7 cellular contexts compared by ENCODE assay signal in the genomic region with DNA sequence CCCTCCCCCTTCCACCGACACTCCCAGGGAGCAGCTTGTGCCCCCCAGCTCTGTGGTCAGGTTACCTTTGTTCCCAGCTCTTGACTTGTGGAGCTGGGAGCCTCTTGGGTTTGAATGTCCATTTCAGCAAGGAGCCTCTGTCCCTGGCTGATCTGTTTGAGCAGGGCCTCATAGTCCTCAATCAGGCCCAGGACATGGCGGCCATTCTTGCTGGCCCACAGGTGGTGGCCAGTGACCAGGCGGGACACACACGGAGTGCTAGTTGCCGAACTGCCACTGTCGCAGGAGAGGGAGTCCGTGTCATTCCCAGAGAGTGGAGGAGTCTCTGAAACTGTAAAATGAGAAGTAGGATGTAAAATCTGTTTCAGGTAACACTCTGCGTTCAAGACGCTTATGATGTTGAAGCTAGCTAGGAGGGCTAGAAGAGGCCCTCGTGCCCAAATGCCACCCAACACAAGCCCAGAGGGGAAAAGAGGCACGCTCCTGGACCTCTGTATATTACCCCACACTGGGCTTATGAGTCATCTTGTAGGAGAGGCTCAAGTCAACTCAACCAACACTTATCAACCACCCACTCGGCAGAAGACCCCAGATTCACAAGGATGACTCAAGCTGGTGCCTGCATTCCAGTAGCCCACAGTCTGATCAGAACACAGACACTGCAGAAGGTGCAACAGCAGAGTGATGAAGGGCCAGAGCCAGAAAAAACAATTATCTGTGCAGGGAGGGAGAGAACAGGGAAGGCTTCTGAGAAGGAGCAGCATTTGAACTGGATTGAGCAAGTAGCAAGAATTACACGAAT.
A peak's percentile ranks its signal among the peaks of the same experiment; 100 is the strongest.
DNase-seq lines count a peak whose midpoint lies in the region; ATAC-seq and TF ChIP-seq lines count a peak whose summit lies in the region.

No MANE protein-coding gene starts in this region.

- TF ChIP-seq POLR2A in erythroblast (IDR thresholded peaks at IDR 0.05; ENCODE audit: low read length) (no peak), stomach (IDR thresholded peaks at IDR 0.05) (no peak)

- H3K4me1 ChIP-seq in skeletal muscle tissue (ENCODE audit: control insufficient read depth in 3 of 3, insufficient read depth in 3 of 3, low read length in 3 of 3): peaks cover 0 to 6% (median 0%) of the 10 kb centered on the region in 3 donors
- no peaks in the 10 kb centered on the region for H3K4me1 ChIP-seq in stomach

- ATAC-seq in HG03457 (IDR thresholded peaks at IDR 0.05; ENCODE audit: unreplicated experiment) (no peak), HG03520 (IDR thresholded peaks at IDR 0.05; ENCODE audit: unreplicated experiment) (no peak)

- 91 to 95% (median 93%) methylated on average over 13 of the region's 13 CpGs for WGBS in stomach, 5 donors

- no peaks in the 10 kb centered on the region for H3K9me3 ChIP-seq in skeletal muscle tissue (ENCODE audit: control insufficient read depth in 3 of 3, low read length in 3 of 3)
- H3K9me3 ChIP-seq in stomach: no peaks in the 10 kb centered on the region

- TF ChIP-seq EP300 in stomach (IDR thresholded peaks at IDR 0.05): no peak

- no peak overlapping the region for H3K9ac ChIP-seq in skeletal muscle tissue (ENCODE audit: low read depth in 1 of 3, low read length in 3 of 3)

- intact Hi-C loops in stomach (cut with DNase I; ENCODE audit: low total_unique reads): no loop called here

- POLR2A ChIA-PET in RWPE1 (lab: Yijun Ruan, JAX; ENCODE audit: low non-redundant PET): no interaction called here

- peak; percentile 83 for DNase-seq in H4 (ENCODE audit: low spot score)
- peak; percentile 47 for DNase-seq in RWPE1 (ENCODE audit: low spot score)
- peak; percentile 73 to 91 for DNase-seq in erythroblast (lab: John Stamatoyannopoulos, UW)
- DNase-seq in stomach: no peak

- H3K27ac ChIP-seq in RWPE1 (peak overlapping the region; percentile 73), skeletal muscle tissue (ENCODE audit: low read depth, low read length) (peak overlapping the region; percentile 34), stomach (peak overlapping the region in 2 of 5 donors; percentile 35 to 50)

- H3K36me3 ChIP-seq in skeletal muscle tissue (ENCODE audit: control insufficient read depth in 3 of 3, insufficient read depth in 3 of 3, low read length in 3 of 3) (peaks cover 57 to 64% (median 62%) of the 10 kb centered on the region in 3 donors), stomach (peaks cover 63 to 98% (median 97%) of the 10 kb centered on the region in 4 donors)

- CTCF ChIA-PET in RWPE1 (lab: Yijun Ruan, JAX): no interaction called here

- TF ChIP-seq CTCF in RWPE1 (conservative IDR thresholded peaks at IDR 0.05; ENCODE audit: low read depth) (no peak), stomach (IDR thresholded peaks at IDR 0.05) (no peak)

- H3K27me3 ChIP-seq in skeletal muscle tissue (ENCODE audit: control insufficient read depth in 3 of 3, insufficient read depth in 3 of 3, low read length in 3 of 3) (no peaks in the 10 kb centered on the region), stomach (no peaks in the 10 kb centered on the region)

- no peak overlapping the region for H3K4me3 ChIP-seq in skeletal muscle tissue (ENCODE audit: low read length in 3 of 3)
- H3K4me3 ChIP-seq in stomach: no peak overlapping the region
